In the genomic region with DNA sequence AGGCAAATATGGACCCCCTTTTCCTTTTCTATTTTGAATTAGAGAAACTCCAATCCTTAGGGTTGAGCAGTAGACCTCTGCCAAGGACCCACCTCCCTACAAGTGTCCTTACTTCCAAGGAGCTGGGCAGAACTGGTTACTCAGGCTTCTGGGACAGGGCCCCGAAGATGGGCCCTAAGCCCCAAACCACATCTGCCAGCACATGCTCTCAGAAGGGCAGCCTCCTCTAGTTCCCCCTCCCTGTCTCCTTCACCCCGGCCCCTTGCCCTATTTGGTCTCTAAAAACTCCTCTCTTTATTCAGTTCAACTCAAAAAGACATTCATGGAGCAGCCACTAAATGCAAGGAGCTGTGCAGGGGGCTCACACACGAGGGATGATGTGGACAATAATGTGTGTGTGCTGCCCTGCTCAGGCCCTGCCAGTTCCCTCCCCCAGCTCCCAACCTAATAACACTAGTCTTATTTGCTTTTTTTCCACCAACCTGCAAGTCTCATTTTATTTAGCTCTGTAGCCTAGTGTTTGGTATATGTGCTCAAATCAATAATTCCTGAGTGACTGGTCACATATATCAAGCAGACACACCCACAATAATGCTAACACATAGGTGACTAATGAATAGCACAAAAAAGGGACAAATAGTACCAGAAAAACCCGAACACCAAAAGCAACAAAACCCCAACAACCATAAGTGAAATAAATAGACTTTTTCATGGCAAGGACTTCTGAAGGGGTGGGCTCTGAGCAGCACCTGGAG, we compare ENCODE assay signal across 24 cellular contexts. TPM values are rescaled to one million over a fixed set of nuclear protein-coding genes. Genes with fewer than 3 reads are reported as not detected.
DNase-seq lines count a peak whose midpoint lies in the region; ATAC-seq, FAIRE-seq and TF ChIP-seq lines count a peak whose summit lies in the region.
"Had no signal": no experiment of that assay in that cellular context is flagged by ENCODE, and none has a peak within 500 bp of the region (broad histone marks: within the 10 kb centered on the region; RNA-seq: fewer than 3 reads in every experiment).

No MANE protein-coding gene starts in this region.

- no peaks in the 10 kb centered on the region for H3K9me2 ChIP-seq in GM23338 (ENCODE audit: insufficient read depth)

- H2AFZ ChIP-seq in GM23338, result no peak overlapping the region
- H2AFZ ChIP-seq: GM23248 had no signal

- 87% methylated on average over 4 of the region's 4 CpGs for WGBS in esophagus muscularis mucosa

- DNase-seq in GM23338 (ENCODE audit: low spot score), result no peak
- no peak for DNase-seq in RWPE2 (ENCODE audit: low spot score)
- no peak for DNase-seq in progenitor cell of endocrine pancreas (ENCODE audit: low spot score, unreplicated experiment)
- DNase-seq in GM12891 (ENCODE audit: insufficient read length, low spot score), result no peak
- no peak for DNase-seq in NK-92 treated with Interleukin-12 subunit alpha and Interleukin-12 subunit beta, amount 100 ng/mL, for 24 hours (lab: John Stamatoyannopoulos, UW)
- DNase-seq in esophagus muscularis mucosa (ENCODE audit: extremely low spot score), result no peak
- DNase-seq in Right ventricle myocardium superior, result no peak
- DNase-seq: activated B cell treated with CpG ODN at 0.5 μM for 24 hours; activated naive CD4-positive, alpha-beta T cell treated with anti-CD3 and anti-CD28 coated beads, Interleukin-2, amount 50 U/mL, for 16 hours; cortex of kidney; head of caudate nucleus; NCI-H1092; NCI-H187 treated with DMSO at 0.1 percent for 48 hours; NCI-H526 treated with DMSO at 0.1 percent for 48 hours; uterus had no signal

- H3K27me3 Mint-ChIP-seq in GM23338 (ENCODE audit: insufficient read depth, low read depth, poor library complexity), result no peaks in the 10 kb centered on the region
- H3K27me3 Mint-ChIP-seq in progenitor cell of endocrine pancreas, result no peaks in the 10 kb centered on the region
- H3K27me3 Mint-ChIP-seq: activated B cell treated with CpG ODN at 0.5 μM for 24 hours had no signal

- no peaks in the 10 kb centered on the region for H3K9me3 ChIP-seq in RWPE2 (ENCODE audit: severe bottlenecking)
- no peaks in the 10 kb centered on the region for H3K9me3 ChIP-seq in esophagus muscularis mucosa
- H3K9me3 ChIP-seq: suprapubic skin, uterus had no signal

- H3K36me3 Mint-ChIP-seq in GM23338 (ENCODE audit: low read depth) (no peaks in the 10 kb centered on the region), progenitor cell of endocrine pancreas (ENCODE audit: insufficient read depth) (no peaks in the 10 kb centered on the region)

- H3K4me1 Mint-ChIP-seq in GM23338 (peaks cover 14% of the 10 kb centered on the region), progenitor cell of endocrine pancreas (ENCODE audit: low read depth) (peaks cover 24% of the 10 kb centered on the region)

- H3K27ac ChIP-seq in GM23338 (ENCODE audit: low read depth) (no peak overlapping the region), RWPE2 (ENCODE audit: poor library complexity, severe bottlenecking) (peak overlapping the region; percentile 100), esophagus muscularis mucosa (replicated peaks in 1 of 4) (no peak overlapping the region)
- H3K27ac ChIP-seq: GM23248, KMS-11, suprapubic skin, uterus had no signal

- H3K4me3 ChIP-seq in GM23338 (no peak overlapping the region), RWPE2 (ENCODE audit: severe bottlenecking) (no peak overlapping the region), esophagus muscularis mucosa (no peak overlapping the region)
- H3K4me3 ChIP-seq: GM23248, smooth muscle cell, suprapubic skin, uterus had no signal

- H3K36me3 ChIP-seq in GM23338 (ENCODE audit: insufficient read depth) (no peaks in the 10 kb centered on the region), RWPE2 (ENCODE audit: low read depth) (peaks cover 14% of the 10 kb centered on the region), esophagus muscularis mucosa (peaks cover 0 to 8% (median 5%) of the 10 kb centered on the region in 4 donors)
- H3K36me3 ChIP-seq: uterus had no signal

- H3K4me1 ChIP-seq in GM23338 (ENCODE audit: insufficient read depth) (no peaks in the 10 kb centered on the region), RWPE2 (ENCODE audit: insufficient read depth, poor library complexity, severe bottlenecking) (peaks cover 63% of the 10 kb centered on the region), esophagus muscularis mucosa (peaks cover 0 to 23% (median 11%) of the 10 kb centered on the region in 4 donors)
- H3K4me1 ChIP-seq: uterus had no signal

- H3K79me2 ChIP-seq in GM23338 (replicated peaks; ENCODE audit: insufficient read depth), result peaks cover 96% of the 10 kb centered on the region

- 0 out of 3 replicates have a peak, but pooled peaks have one; percentile 28 for ATAC-seq in GM23338
- ATAC-seq in RWPE2 (ENCODE audit: low read depth), result peak; percentile 10; the same call in 1 of the 3 replicates
- ATAC-seq in esophagus mucosa, result peak; percentile 39
- no peak for ATAC-seq in Right ventricle myocardium superior (ENCODE audit: poor library complexity)
- ATAC-seq: SK-N-SH treated with all-trans-retinoic acid at 6 μM for 48 hours had no signal

- FAIRE-seq in GM12891 (lab: Jason Lieb, UNC), result no peak
- FAIRE-seq: G401.6 had no signal

- H4K20me1 ChIP-seq in GM23338 (replicated peaks; ENCODE audit: insufficient read depth), result peaks cover 57% of the 10 kb centered on the region

- H3K27me3 ChIP-seq in GM23338 (ENCODE audit: insufficient read depth) (no peaks in the 10 kb centered on the region), RWPE2 (ENCODE audit: insufficient read depth, poor library complexity, severe bottlenecking) (no peaks in the 10 kb centered on the region), esophagus muscularis mucosa (no peaks in the 10 kb centered on the region)
- H3K27me3 ChIP-seq: suprapubic skin, uterus had no signal

- H3K9me3 Mint-ChIP-seq in GM23338 (no peaks in the 10 kb centered on the region), progenitor cell of endocrine pancreas (ENCODE audit: low read depth) (no peaks in the 10 kb centered on the region)
- H3K9me3 Mint-ChIP-seq: activated B cell treated with CpG ODN at 0.5 μM for 24 hours; activated T-helper 1 cell treated with anti-CD3 and anti-CD28 coated beads, Interleukin-12 subunit alpha, Interleukin-12 subunit beta, Interleukin-2, Interleukin-4 antibody, amounts not matched to agents 30 ng/mL and 10 ng/mL and 1 ng/mL, durations not matched to agents 14 hours and 24 hours and 36 hours; CD14-positive monocyte had no signal

- TF ChIP-seq POLR2A in GM12891 (IDR thresholded peaks at IDR 0.05; ENCODE audit: low read depth, low read length) (no peak), esophagus muscularis mucosa (IDR thresholded peaks at IDR 0.05; ENCODE audit: low read depth) (no peak)

- H3K27ac Mint-ChIP-seq in GM23338 (no peak overlapping the region), progenitor cell of endocrine pancreas (peak overlapping the region; percentile 86)
- H3K27ac Mint-ChIP-seq: activated B cell treated with CpG ODN at 0.5 μM for 24 hours; activated T-helper 1 cell treated with anti-CD3 and anti-CD28 coated beads, Interleukin-12 subunit alpha, Interleukin-12 subunit beta, Interleukin-2, Interleukin-4 antibody, amounts not matched to agents 30 ng/mL and 10 ng/mL and 1 ng/mL, durations not matched to agents 14 hours and 24 hours and 36 hours had no signal

- TF ChIP-seq EP300 in esophagus muscularis mucosa (IDR thresholded peaks at IDR 0.05), result no peak

- no peaks in the 10 kb centered on the region for H3F3A ChIP-seq in GM23338 (replicated peaks; ENCODE audit: low read depth)

- no peak overlapping the region for H3K4me2 ChIP-seq in GM23338
- H3K4me2 ChIP-seq: KMS-11, smooth muscle cell had no signal

- intact Hi-C loops in esophagus muscularis mucosa (cut with DNase I) (no loop called here), Right ventricle myocardium superior (cut with DNase I) (no loop called here)

- TF ChIP-seq CTCF in GM23338 (conservative IDR thresholded peaks at IDR 0.05; ENCODE audit: low read depth in 2 of 2) (no peak), RWPE2 (IDR thresholded peaks at IDR 0.05; ENCODE audit: poor library complexity, severe bottlenecking) (no peak), progenitor cell of endocrine pancreas (IDR thresholded peaks at IDR 0.05; ENCODE audit: unreplicated experiment) (no peak), esophagus muscularis mucosa (IDR thresholded peaks at IDR 0.05) (no peak)

- no peak overlapping the region for H3K4me3 Mint-ChIP-seq in GM23338
- peak overlapping the region; percentile 11 for H3K4me3 Mint-ChIP-seq in progenitor cell of endocrine pancreas (ENCODE audit: low read depth)
- H3K4me3 Mint-ChIP-seq: activated B cell treated with CpG ODN at 0.5 μM for 24 hours; activated T-helper 1 cell treated with anti-CD3 and anti-CD28 coated beads, Interleukin-12 subunit alpha, Interleukin-12 subunit beta, Interleukin-2, Interleukin-4 antibody, amounts not matched to agents 30 ng/mL and 10 ng/mL and 1 ng/mL, durations not matched to agents 14 hours and 24 hours and 36 hours; CD14-positive monocyte had no signal

TF ChIP-seq in GM23338, 12 proteins besides CTCF, POLR2A, EP300 and RAD21:
- no peak for TF ChIP-seq POLR2AphosphoS5 (IDR thresholded peaks at IDR 0.05; ENCODE audit: low read depth)
- TF ChIP-seq STAT1 (IDR thresholded peaks at IDR 0.05; ENCODE audit: unreplicated experiment), result no peak
- TF ChIP-seq ZNF331 (CRISPR knock-in tag; IDR thresholded peaks at IDR 0.05; ENCODE audit: low read depth), result no peak
- no peak for TF ChIP-seq ZNF114 (CRISPR knock-in tag; IDR thresholded peaks at IDR 0.05)

TF ChIP-seq in GM12891, 5 proteins besides CTCF, POLR2A, EP300 and RAD21:
- TF ChIP-seq POLR2AphosphoS5 (IDR thresholded peaks at IDR 0.05; ENCODE audit: low read depth, low read length) (no peak), POU2F2 (IDR thresholded peaks at IDR 0.05; ENCODE audit: low read depth, low read length) (no peak), PAX5 (IDR thresholded peaks at IDR 0.05; ENCODE audit: insufficient read depth, low read length, severe bottlenecking) (no peak), SPI1 (IDR thresholded peaks at IDR 0.05; ENCODE audit: low read depth, low read length) (no peak), TAF1 (IDR thresholded peaks at IDR 0.05; ENCODE audit: low read depth, low read length) (no peak)

RNA-seq across cellular contexts. Expression of gene ZDHHC3, which starts 12.2 kb away (rescaled TPM):
- 71.7 and 84.2 TPM in 2 replicates for total RNA-seq in GM23338 (2014; rRNA removed; shearing (Covaris generic))
- 27.5 and 28.9 TPM in 2 replicates for polyA plus RNA-seq in GM23338 (2016; fragmentation: Nextera tagmentation; extraction: Ambion mirVana)
- 72.3 TPM for total RNA-seq in esophagus mucosa
- 61.2 and 64.9 TPM in 2 replicates for total RNA-seq in progenitor cell of endocrine pancreas
- polyA plus RNA-seq in GM12891 (2012; ENCODE audit: low read depth, missing spikeins), result 18.5 TPM
- total RNA-seq in esophagus muscularis mucosa, result 10 to 100 TPM; 59.6 to 81.3 (median 72.8) TPM
- 35.6 TPM for total RNA-seq in Right ventricle myocardium superior

RNA-seq across cellular contexts. Expression of gene EXOSC7, which starts 12.3 kb away (rescaled TPM):
- total RNA-seq in GM23338 (2014; rRNA removed; shearing (Covaris generic)), result 84.8 and 99.4 TPM in 2 replicates
- polyA plus RNA-seq in GM23338 (2016; fragmentation: Nextera tagmentation; extraction: Ambion mirVana), result 114 and 120 TPM in 2 replicates
- total RNA-seq in esophagus mucosa (32.5 TPM), progenitor cell of endocrine pancreas (50.7 and 51.2 TPM in 2 replicates), esophagus muscularis mucosa (10 to 100 TPM; 20.8 to 35.1 (median 29.2) TPM), Right ventricle myocardium superior (24.4 TPM)
- polyA plus RNA-seq in GM12891 (2012; ENCODE audit: low read depth, missing spikeins), result 51.5 TPM
